Comparison of ENCODE assay signal across 24 cellular contexts in genomic region chr9:27749838-27750237, GRCh38.
DNase-seq lines count a peak whose midpoint lies in the region; ATAC-seq and TF ChIP-seq lines count a peak whose summit lies in the region.
"Had no signal": no experiment of that assay in that cellular context is flagged by ENCODE, and none has a peak within 500 bp of the region (broad histone marks: within the 10 kb centered on the region; RNA-seq: fewer than 3 reads in every experiment).

No MANE protein-coding gene starts in this region.

- H3K27me3 ChIP-seq in dorsolateral prefrontal cortex = no peaks in the 10 kb centered on the region
- H3K27me3 ChIP-seq in upper lobe of left lung = no peaks in the 10 kb centered on the region
- H3K27me3 ChIP-seq: tibial nerve had no signal

- H3K4me1 ChIP-seq in upper lobe of left lung = no peaks in the 10 kb centered on the region
- H3K4me1 ChIP-seq: heart right ventricle, tibial nerve had no signal

- DNase-seq in Ammon's horn (ENCODE audit: low spot score) (peak; percentile 62), NCI-H1694 (lab: John Stamatoyannopoulos, UW) (peak; percentile 25), dorsolateral prefrontal cortex (peak in 9 of 10 donors; percentile 9 to 70 (median 56)), inferior parietal cortex (ENCODE audit: extremely low spot score) (peak; percentile 57), upper lobe of left lung (no peak), SIG-M5 (lab: John Stamatoyannopoulos, UW) (no peak), AG08395 (ENCODE audit: low spot score) (no peak), NCI-H510A treated with DMSO at 0.1 percent for 48 hours (lab: John Stamatoyannopoulos, UW) (no peak)
- DNase-seq: activated CD4-positive, alpha-beta T cell treated with anti-CD3 and anti-CD28 coated beads for 48 hours; activated CD8-positive, alpha-beta memory T cell treated with anti-CD3 and anti-CD28 coated beads, Interleukin-2, amount 50 U/mL, for 4 hours; activated gamma-delta T cell; amniotic stem cell; cerebellar nuclear complex; effector CD8-positive, alpha-beta T cell; GOT3; heart right ventricle; left colon; midbrain; NCI-H146; NCI-H345; right cardiac atrium; SW 1271 had no signal

- intact Hi-C loops in dorsolateral prefrontal cortex (cut with DNase I) = no loop called here

- H3K36me3 ChIP-seq in upper lobe of left lung = no peaks in the 10 kb centered on the region
- H3K36me3 ChIP-seq: heart right ventricle, tibial nerve had no signal

- TF ChIP-seq CTCF in dorsolateral prefrontal cortex (IDR thresholded peaks at IDR 0.05 in 54 of 56, conservative IDR thresholded peaks at IDR 0.05 in 2 of 56; ENCODE audit: low read depth in 1 of 56, partially characterized antibody in 56 of 56) (no peak), upper lobe of left lung (IDR thresholded peaks at IDR 0.05) (no peak)

- TF ChIP-seq EP300 in upper lobe of left lung (IDR thresholded peaks at IDR 0.05) = no peak

- ATAC-seq in upper lobe of left lung (ENCODE audit: low FRiP score in 2 of 2) = no peak
- ATAC-seq: heart right ventricle; left colon; right cardiac atrium; stimulated activated memory B cell treated with anti-CD40 and anti-IgM and Interleukin-4, amounts not matched to agents 10 μg/mL and 1 μg/mL and 100 μg/mL, for 72 hours had no signal

- no peaks in the 10 kb centered on the region for H3K9me3 ChIP-seq in upper lobe of left lung
- H3K9me3 ChIP-seq: heart right ventricle, tibial nerve had no signal

- WGBS in upper lobe of left lung, 2 donors = 70 to 83% methylated on average over 2 of the region's 2 CpGs

- H3K4me3 ChIP-seq in dorsolateral prefrontal cortex (no peak overlapping the region), upper lobe of left lung (no peak overlapping the region)
- H3K4me3 ChIP-seq: heart right ventricle, tibial nerve had no signal

- H3K27ac ChIP-seq in dorsolateral prefrontal cortex (peak overlapping the region in 8 of 59 donors; percentile 1 to 65 (median 26)), upper lobe of left lung (no peak overlapping the region)
- H3K27ac ChIP-seq: heart right ventricle, tibial nerve had no signal

- no peak for TF ChIP-seq POLR2A in upper lobe of left lung (IDR thresholded peaks at IDR 0.05)

Comparison
In these comparisons a context has a peak if more than half of its experiments do, and no peak if none do; other contexts are left out.
1. DNase-seq: peak in Ammon's horn (single experiment), NCI-H1694 (single experiment), dorsolateral prefrontal cortex (9 of 10) and inferior parietal cortex (single experiment); none in upper lobe of left lung (0 of 2), SIG-M5 (single experiment), AG08395 (single experiment) and NCI-H510A treated with DMSO at 0.1 percent for 48 hours (single experiment).